8 cellular contexts compared by ENCODE assay signal in the genomic region with DNA sequence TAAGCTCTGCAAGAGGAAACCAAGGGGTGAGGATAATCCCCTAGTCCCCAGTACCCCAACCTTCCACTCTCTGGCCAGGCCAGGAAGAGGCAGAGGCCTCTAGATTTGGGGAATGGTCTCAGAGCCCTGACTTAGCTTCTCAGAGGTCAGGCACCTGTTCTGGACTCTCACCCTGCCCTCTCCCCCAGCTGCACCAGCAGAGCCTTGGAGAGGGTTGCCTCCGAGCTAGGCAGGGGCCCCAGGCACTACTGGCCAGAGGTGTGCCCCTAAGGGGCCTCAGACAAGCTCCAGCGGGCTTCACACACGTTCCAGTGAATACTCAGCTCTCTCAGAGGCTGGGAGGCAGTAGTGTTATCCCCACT. TPM values are rescaled to one million over a fixed set of nuclear protein-coding genes. Genes with fewer than 3 reads are reported as not detected.
DNase-seq lines count a peak whose midpoint lies in the region; ATAC-seq and TF ChIP-seq lines count a peak whose summit lies in the region.
"Had no signal": no experiment of that assay in that cellular context is flagged by ENCODE, and none has a peak within 500 bp of the region (broad histone marks: within the 10 kb centered on the region; RNA-seq: fewer than 3 reads in every experiment).

No MANE protein-coding gene starts in this region.

- no peaks in the 10 kb centered on the region for H3K36me3 ChIP-seq in ES-I3 (ENCODE audit: insufficient read depth, low read length)
- H3K36me3 ChIP-seq in hepatocyte (replicated peaks; ENCODE audit: insufficient read depth, low read depth): no peaks in the 10 kb centered on the region
- H3K36me3 ChIP-seq in smooth muscle cell (ENCODE audit: low read depth): no peaks in the 10 kb centered on the region

- H4K20me1 ChIP-seq in hepatocyte (ENCODE audit: insufficient read depth, poor library complexity, severe bottlenecking) (no peaks in the 10 kb centered on the region), smooth muscle cell (ENCODE audit: low read depth) (peaks cover 9% of the 10 kb centered on the region)

- H3K9me3 ChIP-seq in ES-I3 (ENCODE audit: control insufficient read depth, insufficient read depth, low read length) (no peaks in the 10 kb centered on the region), hepatocyte (ENCODE audit: low read depth) (no peaks in the 10 kb centered on the region), smooth muscle cell (replicated peaks; ENCODE audit: low read depth) (no peaks in the 10 kb centered on the region)

- no peaks in the 10 kb centered on the region for H3K79me2 ChIP-seq in hepatocyte
- H3K79me2 ChIP-seq in smooth muscle cell (ENCODE audit: low read depth): no peaks in the 10 kb centered on the region

- H3K27ac ChIP-seq in VCaP (peak overlapping the region; percentile 77), hepatocyte (peak overlapping the region; percentile 77), smooth muscle cell (ENCODE audit: low read depth) (peak overlapping the region; percentile 72)
- H3K27ac ChIP-seq: KMS-11 had no signal

- no peaks in the 10 kb centered on the region for H3K27me3 ChIP-seq in hepatocyte
- H3K27me3 ChIP-seq in smooth muscle cell (ENCODE audit: low read depth): no peaks in the 10 kb centered on the region

- no peak overlapping the region for H3K4me3 ChIP-seq in hepatocyte
- peak overlapping the region; percentile 68 for H3K4me3 ChIP-seq in smooth muscle cell

- peak overlapping the region; percentile 93 for H3K4me2 ChIP-seq in hepatocyte
- peak overlapping the region; percentile 99 for H3K4me2 ChIP-seq in smooth muscle cell
- H3K4me2 ChIP-seq: KMS-11 had no signal

- H3K9ac ChIP-seq in ES-I3 (ENCODE audit: low read depth, low read length) (peak overlapping the region; percentile 66; the same call in 1 of the 2 replicates), smooth muscle cell (ENCODE audit: low read depth) (peak overlapping the region; percentile 97)
- H3K9ac ChIP-seq: KMS-11 had no signal

- no peaks in the 10 kb centered on the region for H3F3A ChIP-seq in smooth muscle cell (ENCODE audit: low read depth)

- DNase-seq in hepatocyte (ENCODE audit: low spot score) (no peak), smooth muscle cell (lab: John Stamatoyannopoulos, UW; ENCODE audit: unreplicated experiment) (no peak), mucosa of gallbladder (ENCODE audit: low spot score) (no peak), NCI-H2081 treated with DMSO at 0.1 percent for 48 hours (lab: John Stamatoyannopoulos, UW) (no peak)

- H3K9me2 ChIP-seq in hepatocyte (replicated peaks; ENCODE audit: insufficient read depth): no peaks in the 10 kb centered on the region

- H3K4me1 ChIP-seq in ES-I3 (ENCODE audit: insufficient read depth, low read length) (peaks cover 10% of the 10 kb centered on the region; the same call in 1 of the 2 replicates), hepatocyte (ENCODE audit: insufficient read depth) (peaks cover 6% of the 10 kb centered on the region), smooth muscle cell (ENCODE audit: low read depth) (peaks cover 24% of the 10 kb centered on the region)

- no peak for ATAC-seq in GM21515 (IDR thresholded peaks at IDR 0.05; ENCODE audit: unreplicated experiment)

- TF ChIP-seq CTCF in VCaP (conservative IDR thresholded peaks at IDR 0.05): no peak
- TF ChIP-seq CTCF in hepatocyte (IDR thresholded peaks at IDR 0.05; ENCODE audit: poor library complexity): no peak
- TF ChIP-seq CTCF in smooth muscle cell (IDR thresholded peaks at IDR 0.05; ENCODE audit: borderline replicate concordance, insufficient read depth, poor library complexity, severe bottlenecking): no peak

- H2AFZ ChIP-seq in hepatocyte (no peak overlapping the region), smooth muscle cell (ENCODE audit: low read depth) (no peak overlapping the region)

- WGBS in hepatocyte (ENCODE audit: low lambda C conversion rate, missing lambda C conversion rate): 15% methylated on average over 3 of the region's 3 CpGs
- 15% methylated on average over 3 of the region's 3 CpGs for WGBS in smooth muscle cell (ENCODE audit: low lambda C conversion rate)

RNA-seq across cellular contexts. Expression of a gene that starts 8.0 kb away (rescaled TPM):
- total RNA-seq in hepatocyte: not detected in 2 replicates
- 0.21 TPM in 1 of 2 replicates, not detected in the other for polyA plus RNA-seq in hepatocyte
- total RNA-seq in smooth muscle cell: 0.22 and 3.6 TPM in 2 replicates
- 0.57 TPM in 1 of 2 replicates, not detected in the other for polyA plus RNA-seq in smooth muscle cell
- not detected for total RNA-seq in mucosa of gallbladder

RNA-seq across cellular contexts. Expression of a gene that starts 13.6 kb away (rescaled TPM):
- 5.2 and 7.6 TPM in 2 replicates for total RNA-seq in hepatocyte
- 7.2 and 8.3 TPM in 2 replicates for polyA plus RNA-seq in hepatocyte
- total RNA-seq in smooth muscle cell: 3.9 and 8.1 TPM in 2 replicates
- polyA plus RNA-seq in smooth muscle cell: 4.9 and 5.2 TPM in 2 replicates
- 16.3 TPM for total RNA-seq in mucosa of gallbladder

RNA-seq across cellular contexts. Expression of a gene that starts 18.6 kb away (rescaled TPM):
- 20.3 and 28.0 TPM in 2 replicates for total RNA-seq in hepatocyte
- 32.8 and 37.3 TPM in 2 replicates for polyA plus RNA-seq in hepatocyte
- 10.5 and 14.9 TPM in 2 replicates for total RNA-seq in smooth muscle cell
- polyA plus RNA-seq in smooth muscle cell: 24.4 and 30.2 TPM in 2 replicates
- total RNA-seq in mucosa of gallbladder: 31.4 TPM

RNA-seq across cellular contexts. Expression of a gene that starts 23.4 kb away (rescaled TPM):
- total RNA-seq in hepatocyte (4.3 and 4.7 TPM in 2 replicates), smooth muscle cell (0.40 TPM in 2 replicates), mucosa of gallbladder (2.2 TPM)
- polyA plus RNA-seq in hepatocyte (9.7 and 11.6 TPM in 2 replicates), smooth muscle cell (0.46 and 2.9 TPM in 2 replicates)

RNA-seq across cellular contexts. Expression of a gene that starts 51.8 kb away (rescaled TPM):
- total RNA-seq in hepatocyte (21.3 and 27.6 TPM in 2 replicates), smooth muscle cell (26.1 and 27.7 TPM in 2 replicates), mucosa of gallbladder (61.9 TPM)
- polyA plus RNA-seq in hepatocyte (23.8 and 25.5 TPM in 2 replicates), smooth muscle cell (23.3 and 30.3 TPM in 2 replicates)
